19 cellular contexts compared by ENCODE assay signal in genomic region chr4:181319629-181320028, GRCh38.
DNase-seq lines count a peak whose midpoint lies in the region.
"Had no signal": no experiment of that assay in that cellular context is flagged by ENCODE, and none has a peak within 500 bp of the region (broad histone marks: within the 10 kb centered on the region; RNA-seq: fewer than 3 reads in every experiment).

No MANE protein-coding gene starts in this region.

- CTCF ChIA-PET in activated naive CD4-positive, alpha-beta T cell treated with anti-CD3 and anti-CD28 coated beads, Interleukin-2, amount 10 ng/mL, durations not matched to agents 7 days and 5 days (lab: Charles Lee): no interaction called here

- H3K27me3 Mint-ChIP-seq in activated naive CD4-positive, alpha-beta T cell treated with anti-CD3 and anti-CD28 coated beads, Interleukin-2, amount 10 ng/mL, durations not matched to agents 7 days and 5 days: no peaks in the 10 kb centered on the region
- H3K27me3 Mint-ChIP-seq: B cell; CD4-positive, CD25-positive, alpha-beta regulatory T cell had no signal

- H3K4me1 Mint-ChIP-seq in activated naive CD4-positive, alpha-beta T cell treated with anti-CD3 and anti-CD28 coated beads, Interleukin-2, amount 10 ng/mL, durations not matched to agents 7 days and 5 days: no peaks in the 10 kb centered on the region
- H3K4me1 Mint-ChIP-seq: CD4-positive, CD25-positive, alpha-beta regulatory T cell had no signal

- no peaks in the 10 kb centered on the region for H3K36me3 Mint-ChIP-seq in activated naive CD4-positive, alpha-beta T cell treated with anti-CD3 and anti-CD28 coated beads, Interleukin-2, amount 10 ng/mL, durations not matched to agents 7 days and 5 days
- H3K36me3 Mint-ChIP-seq: CD4-positive, CD25-positive, alpha-beta regulatory T cell had no signal

- no peak overlapping the region for H3K4me3 Mint-ChIP-seq in activated naive CD4-positive, alpha-beta T cell treated with anti-CD3 and anti-CD28 coated beads, Interleukin-2, amount 10 ng/mL, durations not matched to agents 7 days and 5 days
- H3K4me3 Mint-ChIP-seq: B cell; CD4-positive, CD25-positive, alpha-beta regulatory T cell had no signal

- H3K27ac Mint-ChIP-seq in activated naive CD4-positive, alpha-beta T cell treated with anti-CD3 and anti-CD28 coated beads, Interleukin-2, amount 10 ng/mL, durations not matched to agents 7 days and 5 days: no peak overlapping the region
- H3K27ac Mint-ChIP-seq: B cell; CD4-positive, CD25-positive, alpha-beta regulatory T cell had no signal

- DNase-seq in NCI-H1105 treated with DMSO at 0.1 percent for 48 hours (lab: John Stamatoyannopoulos, UW): peak; percentile 12
- no peak for DNase-seq in NCI-H1105 (lab: John Stamatoyannopoulos, UW)
- peak; percentile 5 for DNase-seq in COLO668 (lab: John Stamatoyannopoulos, UW; ENCODE audit: unreplicated experiment)
- DNase-seq in NCI-H2107 (lab: John Stamatoyannopoulos, UW): peak; percentile 9
- peak; percentile 1 for DNase-seq in astrocyte of the hippocampus (ENCODE audit: low read depth, low spot score)
- no peak for DNase-seq in C1 segment of cervical spinal cord (lab: John Stamatoyannopoulos, UW)
- no peak for DNase-seq in dermis blood vessel endothelial cell
- no peak for DNase-seq in activated naive CD4-positive, alpha-beta T cell treated with anti-CD3 and anti-CD28 coated beads, Interleukin-2, amount 10 ng/mL, durations not matched to agents 7 days and 5 days
- DNase-seq: CD4-positive, CD25-positive, alpha-beta regulatory T cell; DMS53; GOT3; MM.1S; NCI-H226; NCI-H526; OCI-M1; SHP77 treated with DMSO at 0.1 percent for 48 hours; SK-N-SH; T-helper 1 cell had no signal

- no peaks in the 10 kb centered on the region for H3K9me3 Mint-ChIP-seq in activated naive CD4-positive, alpha-beta T cell treated with anti-CD3 and anti-CD28 coated beads, Interleukin-2, amount 10 ng/mL, durations not matched to agents 7 days and 5 days

Comparison
In these comparisons a context has a peak if more than half of its experiments do, and no peak if none do; other contexts are left out.
1. DNase-seq: peak in NCI-H1105 treated with DMSO at 0.1 percent for 48 hours (single experiment), COLO668 (single experiment), NCI-H2107 (single experiment) and astrocyte of the hippocampus (single experiment); none in NCI-H1105 (single experiment), C1 segment of cervical spinal cord (0 of 14), dermis blood vessel endothelial cell (single experiment) and activated naive CD4-positive, alpha-beta T cell treated with anti-CD3 and anti-CD28 coated beads, Interleukin-2, amount 10 ng/mL, durations not matched to agents 7 days and 5 days (single experiment).